ENCODE assay signal across 22 cellular contexts in the genomic region with DNA sequence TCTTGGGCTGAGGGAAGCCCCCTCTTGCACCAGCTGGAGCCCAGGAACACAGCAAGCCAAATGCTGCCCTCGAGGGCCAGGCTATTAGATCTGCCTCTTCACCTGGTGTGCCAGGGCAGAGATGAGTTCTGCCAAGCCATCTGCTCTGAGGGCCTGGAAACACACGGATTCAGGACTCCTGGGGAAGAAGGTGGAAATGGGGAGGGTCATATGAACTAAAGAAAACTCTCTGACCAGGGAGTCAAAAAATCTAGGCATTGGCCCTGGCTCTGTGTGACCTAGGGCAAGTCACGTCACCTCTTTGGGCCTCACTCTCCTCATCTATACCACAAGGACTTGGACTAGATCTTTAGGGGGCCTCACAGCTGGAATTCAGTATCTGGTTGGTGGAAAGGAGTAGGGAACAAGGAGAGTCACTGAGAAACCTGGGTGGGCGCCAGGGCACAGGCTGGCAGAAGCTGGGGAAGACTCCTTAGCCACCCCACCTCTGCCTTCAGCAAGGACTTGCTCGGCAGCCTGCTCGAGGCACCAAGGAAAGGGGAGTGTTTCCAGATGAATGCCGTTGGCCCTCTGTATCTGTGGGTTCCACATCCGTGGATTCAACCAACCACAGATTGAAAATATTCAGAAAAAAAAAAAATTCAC. TPM values are rescaled to one million over a fixed set of nuclear protein-coding genes. Genes with fewer than 3 reads are reported as not detected.
DNase-seq lines count a peak whose midpoint lies in the region; ATAC-seq, FAIRE-seq and TF ChIP-seq lines count a peak whose summit lies in the region.
"Had no signal": no experiment of that assay in that cellular context is flagged by ENCODE, and none has a peak within 500 bp of the region (broad histone marks: within the 10 kb centered on the region; RNA-seq: fewer than 3 reads in every experiment).

No MANE protein-coding gene starts in this region.

- TF ChIP-seq CTCF in IMR-90 (conservative IDR thresholded peaks at IDR 0.05; ENCODE audit: low read depth, low read length), result no peak
- no peak for TF ChIP-seq CTCF in brain (conservative IDR thresholded peaks at IDR 0.05)
- no peak for TF ChIP-seq CTCF in GM20000 (IDR thresholded peaks at IDR 0.05; ENCODE audit: extremely low read depth, missing control alignments)

- peaks cover 4% of the 10 kb centered on the region; the same call in 1 of the 2 replicates for H3K9me1 ChIP-seq in IMR-90 (ENCODE audit: insufficient read depth, low read length)

- H3K27ac ChIP-seq in IMR-90 (ENCODE audit: insufficient read depth, low read length), result no peak overlapping the region
- H3K27ac ChIP-seq: GM23248, RWPE1 had no signal

- H3K4me2 ChIP-seq in IMR-90 (ENCODE audit: low read depth, low read length), result no peak overlapping the region

- H3K4ac ChIP-seq in IMR-90 (ENCODE audit: low read depth, low read length), result no peak overlapping the region

- no peak overlapping the region for H3K18ac ChIP-seq in IMR-90 (ENCODE audit: low read depth, low read length)

- peak overlapping the region; percentile 25 for H2AK9ac ChIP-seq in IMR-90 (replicated peaks; ENCODE audit: low read depth, low read length, poor library complexity)

- H3K9me3 ChIP-seq in IMR-90 (ENCODE audit: control insufficient read depth, insufficient read depth, low read length), result no peaks in the 10 kb centered on the region

- no peaks in the 10 kb centered on the region for H3K36me3 Mint-ChIP-seq in brain
- H3K36me3 Mint-ChIP-seq: CD4-positive, alpha-beta memory T cell had no signal

- H2BK120ac ChIP-seq in IMR-90 (ENCODE audit: low read depth, low read length), result no peak overlapping the region

- H2BK15ac ChIP-seq in IMR-90 (ENCODE audit: low read depth, low read length), result no peak overlapping the region

- H2BK5ac ChIP-seq in IMR-90 (ENCODE audit: low read depth, low read length, poor library complexity, severe bottlenecking), result no peak overlapping the region

- H3K4me3 Mint-ChIP-seq in brain, result no peak overlapping the region
- H3K4me3 Mint-ChIP-seq: CD4-positive, alpha-beta memory T cell had no signal

- H4K20me1 ChIP-seq in IMR-90 (ENCODE audit: insufficient read depth, low read length), result no peaks in the 10 kb centered on the region

- H3K9ac ChIP-seq in IMR-90 (ENCODE audit: low read depth, low read length), result no peak overlapping the region
- H3K9ac ChIP-seq: GM23248 had no signal

- peaks cover 0 to 3% (median 0%) of the 10 kb centered on the region in 5 experiments for H3K9me3 Mint-ChIP-seq in brain
- H3K9me3 Mint-ChIP-seq: CD4-positive, alpha-beta memory T cell had no signal

- BruUV-seq in IMR-90 (replicated peaks; lab: Mats Ljungman, UMichigan), result no TSS peak

- H3K4me3 ChIP-seq in IMR-90 (ENCODE audit: insufficient read depth, low read depth, low read length), result no peak overlapping the region
- H3K4me3 ChIP-seq: GM23248 had no signal

- H4K5ac ChIP-seq in IMR-90 (ENCODE audit: low read depth, low read length), result no peak overlapping the region

- no CpG with 5 or more reads among the region's 8 CpGs for WGBS in IMR-90 (ENCODE audit: extremely low coverage in 2 of 2, insufficient read length in 1 of 2), 2 experiments

- no peak for FAIRE-seq in urothelium cell line (lab: Jason Lieb, UNC)

- no peaks in the 10 kb centered on the region for H3K36me3 ChIP-seq in IMR-90 (ENCODE audit: control insufficient read depth, insufficient read depth, low read length)

- CTCF ChIA-PET in IMR-90 (lab: Yijun Ruan, JAX), result no interaction called here

- H3K27me3 Mint-ChIP-seq in brain, result peaks cover 5% of the 10 kb centered on the region

- DNase-seq in IMR-90, result no peak
- peak; percentile 93 for DNase-seq in NCI-H2171 treated with DMSO at 0.1 percent for 48 hours (lab: John Stamatoyannopoulos, UW)
- no peak for DNase-seq in MV-4-11 (lab: John Stamatoyannopoulos, UW)
- no peak for DNase-seq in GM20000 (ENCODE audit: low spot score)
- DNase-seq in HCEC 1CT, result no peak
- DNase-seq in urothelium cell line (ENCODE audit: low spot score), result no peak
- DNase-seq: CD4-positive, alpha-beta memory T cell; COR-L47; DMS79 treated with DMSO at 0.1 percent for 48 hours; GM23248; H7; Karpas-422; NCI-H1105 treated with DMSO at 0.1 percent for 48 hours; NCI-H2029 treated with DMSO at 0.1 percent for 48 hours; NCI-H345; SHP77 treated with DMSO at 0.1 percent for 48 hours; T-helper 1 cell had no signal

- no peak for TF ChIP-seq POLR2A in IMR-90 (IDR thresholded peaks at IDR 0.05; ENCODE audit: low read depth, low read length)

- no peak overlapping the region for H3K23ac ChIP-seq in IMR-90 (ENCODE audit: low read depth, low read length)

- H3K4me1 Mint-ChIP-seq in brain, result peaks cover 60% of the 10 kb centered on the region

- H3K4me1 ChIP-seq in IMR-90 (ENCODE audit: control insufficient read depth, insufficient read depth, low read length), result no peaks in the 10 kb centered on the region

- no peak for ATAC-seq in IMR-90 (ENCODE audit: low read depth)
- ATAC-seq: Panc1 had no signal

- H3K27ac Mint-ChIP-seq in brain, result peak overlapping the region; percentile 23 to 95 (median 57)
- H3K27ac Mint-ChIP-seq: CD4-positive, alpha-beta memory T cell had no signal

- dilution Hi-C loops in IMR-90 (cut with HindIII; ENCODE audit: low sequenced_read_pairs, unreplicated experiment), result no loop called here

- H3K56ac ChIP-seq in IMR-90 (ENCODE audit: extremely low read depth, insufficient read depth, low read length), result no peak overlapping the region

- in situ Hi-C loops in IMR-90 (cut with MboI; ENCODE audit: low sequenced_read_pairs), result no loop called here

- no peak for TF ChIP-seq RAD21 in IMR-90 (IDR thresholded peaks at IDR 0.05; ENCODE audit: low read length)

- POLR2A ChIA-PET in IMR-90 (lab: Charles Lee; ENCODE audit: unreplicated experiment), result no interaction called here

- H2AK5ac ChIP-seq in IMR-90 (ENCODE audit: low read depth, low read length), result no peak overlapping the region

- H4K8ac ChIP-seq in IMR-90 (ENCODE audit: low read depth in 2 of 2, low read length in 2 of 2), result no peak overlapping the region

- intact Hi-C loops in IMR-90 (cut with micrococcal nuclease), result no loop called here

- no peaks in the 10 kb centered on the region for H3K79me1 ChIP-seq in IMR-90 (ENCODE audit: low read depth in 1 of 2, low read length in 2 of 2)

- H3K27me3 ChIP-seq in IMR-90 (ENCODE audit: control insufficient read depth, insufficient read depth, low read length), result no peaks in the 10 kb centered on the region; the same call in 1 of the 2 replicates

- no peak overlapping the region for H2AFZ ChIP-seq in IMR-90 (replicated peaks; ENCODE audit: low read length, poor library complexity)
- H2AFZ ChIP-seq: GM23248 had no signal

- no peak overlapping the region for H3K14ac ChIP-seq in IMR-90 (replicated peaks; ENCODE audit: low read depth, low read length)

- H2BK20ac ChIP-seq in IMR-90 (ENCODE audit: low read depth, low read length), result no peak overlapping the region

- no peak overlapping the region for H4K91ac ChIP-seq in IMR-90 (ENCODE audit: insufficient read depth, low read depth, low read length)

TF ChIP-seq in IMR-90, 13 proteins besides CTCF, POLR2A, EP300 and RAD21:
- TF ChIP-seq FOS (IDR thresholded peaks at IDR 0.05; ENCODE audit: low read depth, low read length) (no peak), SMC3 (IDR thresholded peaks at IDR 0.05; ENCODE audit: low read depth, low read length) (no peak), CEBPB (IDR thresholded peaks at IDR 0.05; ENCODE audit: low read depth, low read length) (no peak), RFX5 (IDR thresholded peaks at IDR 0.05; ENCODE audit: low read depth, low read length) (no peak), MAFK (IDR thresholded peaks at IDR 0.05; ENCODE audit: low read depth, low read length) (no peak), MXI1 (IDR thresholded peaks at IDR 0.05; ENCODE audit: borderline replicate concordance, low read depth, low read length) (no peak), MAZ (IDR thresholded peaks at IDR 0.05; ENCODE audit: borderline replicate concordance, low read depth, low read length) (no peak), NFE2L2 (IDR thresholded peaks at IDR 0.05; ENCODE audit: low read depth, low read length) (no peak)
- TF ChIP-seq, protein P1, sequence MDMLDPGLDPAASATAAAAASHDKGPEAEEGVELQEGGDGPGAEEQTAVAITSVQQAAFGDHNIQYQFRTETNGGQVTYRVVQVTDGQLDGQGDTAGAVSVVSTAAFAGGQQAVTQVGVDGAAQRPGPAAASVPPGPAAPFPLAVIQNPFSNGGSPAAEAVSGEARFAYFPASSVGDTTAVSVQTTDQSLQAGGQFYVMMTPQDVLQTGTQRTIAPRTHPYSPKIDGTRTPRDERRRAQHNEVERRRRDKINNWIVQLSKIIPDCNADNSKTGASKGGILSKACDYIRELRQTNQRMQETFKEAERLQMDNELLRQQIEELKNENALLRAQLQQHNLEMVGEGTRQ (IDR thresholded peaks at IDR 0.05; ENCODE audit: low read depth, low read length), result no peak
- TF ChIP-seq, protein P2, sequence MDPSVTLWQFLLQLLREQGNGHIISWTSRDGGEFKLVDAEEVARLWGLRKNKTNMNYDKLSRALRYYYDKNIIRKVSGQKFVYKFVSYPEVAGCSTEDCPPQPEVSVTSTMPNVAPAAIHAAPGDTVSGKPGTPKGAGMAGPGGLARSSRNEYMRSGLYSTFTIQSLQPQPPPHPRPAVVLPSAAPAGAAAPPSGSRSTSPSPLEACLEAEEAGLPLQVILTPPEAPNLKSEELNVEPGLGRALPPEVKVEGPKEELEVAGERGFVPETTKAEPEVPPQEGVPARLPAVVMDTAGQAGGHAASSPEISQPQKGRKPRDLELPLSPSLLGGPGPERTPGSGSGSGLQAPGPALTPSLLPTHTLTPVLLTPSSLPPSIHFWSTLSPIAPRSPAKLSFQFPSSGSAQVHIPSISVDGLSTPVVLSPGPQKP (IDR thresholded peaks at IDR 0.05; ENCODE audit: borderline replicate concordance, low read depth, low read length), result no peak

RNA-seq across cellular contexts. Expression of gene OPTC, which starts 1.3 kb away (rescaled TPM):
- not detected in 2 replicates for total RNA-seq in IMR-90 (2012; rRNA removed)
- polyA plus RNA-seq in IMR-90 (2012; rRNA removed) (not detected in 2 replicates), brain (ENCODE audit: insufficient read depth, low read depth, low replicate concordance) (not detected)
- not detected in 2 replicates for polyA plus RNA-seq in IMR-90 (2012; cell fraction: cytosol; rRNA removed)
- polyA plus RNA-seq in IMR-90 (2012; cell fraction: nucleus; rRNA removed; ENCODE audit: low replicate concordance), result not detected in 2 replicates
- total RNA-seq: A673; CD4-positive, alpha-beta memory T cell; GM23248; HT-29 had no signal
- polyA plus RNA-seq: CD4-positive, alpha-beta memory T cell; GM23248 had no signal

RNA-seq across cellular contexts. Expression of gene PRELP, which starts 17.0 kb away (rescaled TPM):
- total RNA-seq in IMR-90 (2012; rRNA removed), result under 0.01 TPM in 1 of 2 replicates, not detected in the other
- polyA plus RNA-seq in IMR-90 (2012; rRNA removed) (0.47 and 0.56 TPM in 2 replicates), brain (ENCODE audit: insufficient read depth, low read depth, low replicate concordance) (13.3 TPM)
- polyA plus RNA-seq in IMR-90 (2012; cell fraction: cytosol; rRNA removed), result 0.25 and 0.69 TPM in 2 replicates
- polyA plus RNA-seq in IMR-90 (2012; cell fraction: nucleus; rRNA removed; ENCODE audit: low replicate concordance), result 0.14 and 0.26 TPM in 2 replicates
- total RNA-seq: A673; CD4-positive, alpha-beta memory T cell had no signal
- polyA plus RNA-seq: CD4-positive, alpha-beta memory T cell had no signal
